In genomic region chr9:133954862-133955529, GRCh38 we compare ENCODE assay signal across 1 cellular context.
TF ChIP-seq lines count a peak whose summit lies in the region.

No MANE protein-coding gene starts in this region.

TF ChIP-seq in HepG2, 621 proteins besides CTCF, POLR2A, EP300 and RAD21:
- TF ChIP-seq HOMEZ (CRISPR knock-in tag; IDR thresholded peaks at IDR 0.05; ENCODE audit: low read depth) = no peak
- TF ChIP-seq PRMT3 (CRISPR knock-in tag; IDR thresholded peaks at IDR 0.05; ENCODE audit: borderline replicate concordance, low read depth) = no peak
- no peak for TF ChIP-seq RBFOX2 (IDR thresholded peaks at IDR 0.05; ENCODE audit: low read depth, low read length)
- TF ChIP-seq PAX8 (CRISPR knock-in tag; IDR thresholded peaks at IDR 0.05; ENCODE audit: borderline replicate concordance) = no peak
- TF ChIP-seq LBX2 (CRISPR knock-in tag; IDR thresholded peaks at IDR 0.05; ENCODE audit: borderline replicate concordance) = no peak
- TF ChIP-seq ZGPAT (CRISPR knock-in tag; IDR thresholded peaks at IDR 0.05) = no peak
- TF ChIP-seq ATF7-NPFF (CRISPR knock-in tag; IDR thresholded peaks at IDR 0.05; ENCODE audit: low read depth) = no peak
- TF ChIP-seq CBX5 (CRISPR knock-in tag; IDR thresholded peaks at IDR 0.05; ENCODE audit: borderline replicate concordance) = no peak
- TF ChIP-seq ZNF101 (CRISPR knock-in tag; IDR thresholded peaks at IDR 0.05; ENCODE audit: borderline replicate concordance, low read depth) = no peak
- no peak for TF ChIP-seq MAFK (conservative IDR thresholded peaks at IDR 0.05 in 1 of 2, IDR thresholded peaks at IDR 0.05 in 1 of 2; ENCODE audit: low read length in 2 of 2)
- no peak for TF ChIP-seq TEAD3 (CRISPR knock-in tag; optimal IDR thresholded peaks at IDR 0.05; ENCODE audit: borderline replicate concordance)
- TF ChIP-seq SP2 (CRISPR knock-in tag; IDR thresholded peaks at IDR 0.05) = no peak
- no peak for TF ChIP-seq FOXO1 (CRISPR knock-in tag; IDR thresholded peaks at IDR 0.05)
- no peak for TF ChIP-seq BCLAF1 (IDR thresholded peaks at IDR 0.05)
- no peak for TF ChIP-seq RFXAP (CRISPR knock-in tag; IDR thresholded peaks at IDR 0.05; ENCODE audit: borderline replicate concordance)
- TF ChIP-seq ZNF792 (CRISPR knock-in tag; IDR thresholded peaks at IDR 0.05) = no peak
- TF ChIP-seq ZNF646 (CRISPR knock-in tag; IDR thresholded peaks at IDR 0.05) = no peak
